ENCODE assay signal across 14 cellular contexts in genomic region chr7:64046041-64046389, GRCh38. TPM values are rescaled to one million over a fixed set of nuclear protein-coding genes. Genes with fewer than 3 reads are reported as not detected.
A peak's percentile ranks its signal among the peaks of the same experiment; 100 is the strongest.
DNase-seq lines count a peak whose midpoint lies in the region; ATAC-seq and TF ChIP-seq lines count a peak whose summit lies in the region.
"Had no signal": no experiment of that assay in that cellular context is flagged by ENCODE, and none has a peak within 500 bp of the region (broad histone marks: within the 10 kb centered on the region; RNA-seq: fewer than 3 reads in every experiment).

No MANE protein-coding gene starts in this region.

- H2AK5ac ChIP-seq in mesenchymal stem cell (ENCODE audit: low read length, severe bottlenecking) = no peak overlapping the region

- H2AFZ ChIP-seq in mesenchymal stem cell (ENCODE audit: low read depth, low read length) = no peak overlapping the region

- no peak overlapping the region for H3K27ac Mint-ChIP-seq in central memory CD8-positive, alpha-beta T cell (ENCODE audit: low read depth)
- H3K27ac Mint-ChIP-seq in mesothelial cell of epicardium = no peak overlapping the region
- H3K27ac Mint-ChIP-seq: brain, nephron progenitor cell had no signal

- no peak overlapping the region for H2BK12ac ChIP-seq in mesenchymal stem cell (ENCODE audit: low read length in 2 of 2)

- H3K9ac ChIP-seq in mesenchymal stem cell (ENCODE audit: low read length) = peak overlapping the region; percentile 94

- H2BK15ac ChIP-seq in mesenchymal stem cell (ENCODE audit: low read depth, poor library complexity, severe bottlenecking) = no peak overlapping the region

- no peaks in the 10 kb centered on the region for H3K4me1 Mint-ChIP-seq in central memory CD8-positive, alpha-beta T cell
- H3K4me1 Mint-ChIP-seq in mesothelial cell of epicardium = no peaks in the 10 kb centered on the region
- H3K4me1 Mint-ChIP-seq: brain, nephron progenitor cell had no signal

- H3K36me3 ChIP-seq in mesenchymal stem cell (ENCODE audit: control insufficient read depth in 1 of 2, insufficient read depth in 2 of 2, low read depth in 1 of 2, low read length in 2 of 2) (no peaks in the 10 kb centered on the region), suprapubic skin (no peaks in the 10 kb centered on the region)

- H3K27me3 Mint-ChIP-seq in central memory CD8-positive, alpha-beta T cell = no peaks in the 10 kb centered on the region
- H3K27me3 Mint-ChIP-seq in mesothelial cell of epicardium (ENCODE audit: low read depth) = no peaks in the 10 kb centered on the region
- H3K27me3 Mint-ChIP-seq: CD4-positive, alpha-beta memory T cell had no signal

- H3K14ac ChIP-seq in mesenchymal stem cell (ENCODE audit: low read length in 2 of 2) = no peak overlapping the region

- H3K36me3 Mint-ChIP-seq in central memory CD8-positive, alpha-beta T cell (ENCODE audit: insufficient read depth) = no peaks in the 10 kb centered on the region
- no peaks in the 10 kb centered on the region for H3K36me3 Mint-ChIP-seq in mesothelial cell of epicardium
- H3K36me3 Mint-ChIP-seq: brain had no signal

- no peak overlapping the region for H2BK5ac ChIP-seq in mesenchymal stem cell (ENCODE audit: low read depth, low read length, poor library complexity, severe bottlenecking)

- H3K4me1 ChIP-seq in mesenchymal stem cell (ENCODE audit: control insufficient read depth, insufficient read depth, low read depth, low read length) = no peaks in the 10 kb centered on the region
- peaks cover 4% of the 10 kb centered on the region for H3K4me1 ChIP-seq in suprapubic skin

- H3K4ac ChIP-seq in mesenchymal stem cell (ENCODE audit: low read depth in 1 of 2, low read length in 2 of 2) = no peak overlapping the region

- H3K27me3 ChIP-seq in mesenchymal stem cell (ENCODE audit: control insufficient read depth in 1 of 2, insufficient read depth in 1 of 2, low read length in 2 of 2) (no peaks in the 10 kb centered on the region), suprapubic skin (no peaks in the 10 kb centered on the region)

- H3K27ac ChIP-seq in mesenchymal stem cell (ENCODE audit: low read length, poor library complexity, severe bottlenecking) (no peak overlapping the region), suprapubic skin (peak overlapping the region; percentile 69)
- H3K27ac ChIP-seq: epithelial cell of prostate had no signal

- 75% methylated on average over 11 of the region's 12 CpGs for WGBS in mesenchymal stem cell
- whole genome bisulfite sequencing in suprapubic skin = 12% methylated on average over 12 of the region's 12 CpGs

- H3K9me3 ChIP-seq in mesenchymal stem cell (ENCODE audit: control insufficient read depth, low read length) = peaks cover 52% of the 10 kb centered on the region
- no peaks in the 10 kb centered on the region for H3K9me3 ChIP-seq in suprapubic skin

- TF ChIP-seq CTCF in suprapubic skin (IDR thresholded peaks at IDR 0.05) (no peak), mesothelial cell of epicardium (IDR thresholded peaks at IDR 0.05; ENCODE audit: unreplicated experiment) (no peak)

- TF ChIP-seq POLR2A in suprapubic skin (IDR thresholded peaks at IDR 0.05) = no peak

- no peak overlapping the region for H3K23ac ChIP-seq in mesenchymal stem cell (ENCODE audit: low read length in 2 of 2)

- H3K4me2 ChIP-seq in mesenchymal stem cell (ENCODE audit: low read length, poor library complexity, severe bottlenecking) = no peak overlapping the region

- no peak overlapping the region for H2BK120ac ChIP-seq in mesenchymal stem cell (ENCODE audit: low read depth, low read length)

- DNase-seq in OCI-M1 (lab: John Stamatoyannopoulos, UW) = peak; percentile 62
- DNase-seq in central memory CD8-positive, alpha-beta T cell (ENCODE audit: low spot score in 2 of 2) = no peak
- no peak for DNase-seq in mesenchymal stem cell
- DNase-seq in suprapubic skin (ENCODE audit: low spot score in 2 of 2) = no peak
- no peak for DNase-seq in NK-92 (lab: John Stamatoyannopoulos, UW; ENCODE audit: unreplicated experiment)
- DNase-seq in HEK293T (ENCODE audit: extremely low spot score) = no peak
- DNase-seq in mesothelial cell of epicardium (ENCODE audit: low spot score in 2 of 2, unreplicated experiment in 2 of 2) = no peak
- DNase-seq: CD4-positive, alpha-beta memory T cell; nephron progenitor cell; SIG-M5; stimulated activated CD4-positive, alpha-beta T cell treated with anti-CD3 and anti-CD28 coated beads, Interleukin-12 subunit alpha, Interleukin-12 subunit beta, amount 100 ng/mL, for 4 hours had no signal

- H3K9me3 Mint-ChIP-seq in central memory CD8-positive, alpha-beta T cell = peaks cover 21% of the 10 kb centered on the region
- peaks cover 63% of the 10 kb centered on the region for H3K9me3 Mint-ChIP-seq in mesothelial cell of epicardium

- H4K8ac ChIP-seq in mesenchymal stem cell (ENCODE audit: low read length) = no peak overlapping the region

- H3K18ac ChIP-seq in mesenchymal stem cell (ENCODE audit: low read depth in 1 of 2, low read length in 2 of 2) = no peak overlapping the region

- peak overlapping the region; percentile 44 for H3K4me3 Mint-ChIP-seq in central memory CD8-positive, alpha-beta T cell
- no peak overlapping the region for H3K4me3 Mint-ChIP-seq in mesothelial cell of epicardium
- H3K4me3 Mint-ChIP-seq: brain, nephron progenitor cell had no signal

- no peaks in the 10 kb centered on the region for H3K79me1 ChIP-seq in mesenchymal stem cell (replicated peaks; ENCODE audit: low read length, poor library complexity, severe bottlenecking)

- H3K4me3 ChIP-seq in mesenchymal stem cell (ENCODE audit: insufficient read depth in 1 of 2, low read depth in 1 of 2, low read length in 2 of 2) = peak overlapping the region in 1 of 2 experiments; percentile 57
- H3K4me3 ChIP-seq in suprapubic skin = peak overlapping the region; percentile 57

- POLR2A ChIA-PET in HEK293T (lab: Yijun Ruan, JAX) = no interaction called here

- CTCF ChIA-PET in HEK293T (lab: Yijun Ruan, JAX) = no interaction called here

- ATAC-seq in central memory CD8-positive, alpha-beta T cell (replicated peaks; ENCODE audit: extremely low read depth, poor library complexity, severe bottlenecking) = no peak

- H4K91ac ChIP-seq in mesenchymal stem cell (ENCODE audit: low read length) = no peak overlapping the region

- no peak for TF ChIP-seq EP300 in suprapubic skin (IDR thresholded peaks at IDR 0.05)

TF ChIP-seq in HEK293T, 16 proteins besides CTCF, POLR2A, EP300 and RAD21:
- TF ChIP-seq PKNOX1 (IDR thresholded peaks at IDR 0.05) (no peak), CTBP1 (IDR thresholded peaks at IDR 0.05; ENCODE audit: borderline replicate concordance) (no peak), ARNT (IDR thresholded peaks at IDR 0.05) (no peak), HDGF (IDR thresholded peaks at IDR 0.05; ENCODE audit: borderline replicate concordance) (no peak), SP1 (IDR thresholded peaks at IDR 0.05) (no peak), FOXM1 (IDR thresholded peaks at IDR 0.05; ENCODE audit: borderline replicate concordance) (no peak), ELF4 (IDR thresholded peaks at IDR 0.05) (no peak), SUZ12 (IDR thresholded peaks at IDR 0.05) (no peak), ZNF384 (IDR thresholded peaks at IDR 0.05) (no peak), FOXA1 (IDR thresholded peaks at IDR 0.05) (no peak), FOXK2 (IDR thresholded peaks at IDR 0.05) (no peak), BHLHE40 (IDR thresholded peaks at IDR 0.05; ENCODE audit: borderline replicate concordance) (no peak), LEF1 (IDR thresholded peaks at IDR 0.05; ENCODE audit: borderline replicate concordance) (no peak), NFRKB (IDR thresholded peaks at IDR 0.05) (no peak), L3MBTL2 (conservative IDR thresholded peaks at IDR 0.05) (no peak), TARDBP (IDR thresholded peaks at IDR 0.05) (no peak)

RNA-seq across cellular contexts. Expression of gene ZNF727, which starts 0.8 kb away (rescaled TPM):
- polyA plus RNA-seq in mesenchymal stem cell (2013, experiment 1 of 2) = not detected
- not detected for polyA plus RNA-seq in mesenchymal stem cell (2013, experiment 2 of 2)
- total RNA-seq in suprapubic skin = 1 to 10 TPM in 3 of 4 donors, under 1 TPM in 1; 0.76 to 2.8 (median 1.5) TPM
- not detected in 3 replicates for total RNA-seq in mesothelial cell of epicardium
- total RNA-seq: NCI-H460 had no signal
- polyA plus RNA-seq: CD4-positive, alpha-beta memory T cell had no signal

RNA-seq across cellular contexts. Expression of gene ZNF722, which starts 47.4 kb away (rescaled TPM):
- polyA plus RNA-seq in mesenchymal stem cell (2013, experiment 1 of 2) = not detected
- polyA plus RNA-seq in mesenchymal stem cell (2013, experiment 2 of 2) = not detected
- total RNA-seq in suprapubic skin = not detected
- not detected in 3 replicates for total RNA-seq in mesothelial cell of epicardium
- total RNA-seq: CD4-positive, alpha-beta memory T cell; NCI-H460 had no signal
- polyA plus RNA-seq: CD4-positive, alpha-beta memory T cell had no signal
